ENCODE assay signal across 12 cellular contexts in genomic region chr16:67800252-67801046, GRCh38. TPM values are rescaled to one million over a fixed set of nuclear protein-coding genes. Genes with fewer than 3 reads are reported as not detected.
DNase-seq lines count a peak whose midpoint lies in the region; ATAC-seq and TF ChIP-seq lines count a peak whose summit lies in the region.
"Had no signal": no experiment of that assay in that cellular context is flagged by ENCODE, and none has a peak within 500 bp of the region (broad histone marks: within the 10 kb centered on the region; RNA-seq: fewer than 3 reads in every experiment).

No MANE protein-coding gene starts in this region.

- peaks cover 60% of the 10 kb centered on the region for H3K4me1 Mint-ChIP-seq in activated CD4-positive, alpha-beta T cell treated with anti-CD3 and anti-CD28 coated beads for 36 hours
- peaks cover 7% of the 10 kb centered on the region for H3K4me1 Mint-ChIP-seq in neural progenitor cell

- H3K4me3 Mint-ChIP-seq in activated CD4-positive, alpha-beta T cell treated with anti-CD3 and anti-CD28 coated beads for 36 hours = no peak overlapping the region
- H3K4me3 Mint-ChIP-seq in neural progenitor cell = no peak overlapping the region

- intact Hi-C loops in activated CD4-positive, alpha-beta T cell treated with anti-CD3 and anti-CD28 coated beads for 36 hours (cut with DNase I, micrococcal nuclease) = loop anchor here in 1 of 2 experiments (10.0 kb wide), 1 partner anchor 276 kb away; the partner anchor contains the start of gene RIPOR1
- intact Hi-C loops in gastrocnemius medialis (cut with DNase I; ENCODE audit: low total_unique reads) = loop anchor here (10.0 kb wide), 1 partner anchor 276 kb away; the partner anchor contains the start of gene RIPOR1

- H3K27ac ChIP-seq in RWPE1 (peak overlapping the region; percentile 32), gastrocnemius medialis (peak overlapping the region; percentile 86 to 99 (median 92)), neural progenitor cell (no peak overlapping the region)
- no peak overlapping the region for H3K27ac ChIP-seq in effector memory CD4-positive, alpha-beta T cell (ENCODE audit: insufficient read depth, low read length, poor library complexity, severe bottlenecking)

- H4K20me1 ChIP-seq in neural progenitor cell (ENCODE audit: low read depth) = peaks cover 23% of the 10 kb centered on the region

- in situ Hi-C loops in gastrocnemius medialis (cut with MboI; ENCODE audit: low sequenced_read_pairs in 4 of 4) = loop anchor here in 2 of 4 donors (25.0 kb wide), 2 partner anchors 237 to 437 kb away; partner anchors contain the start of genes ESRP2 (in 1 of the 2) and PLA2G15 (in 1 of the 2)

- POLR2A ChIA-PET in activated CD4-positive, alpha-beta T cell treated with anti-CD3 and anti-CD28 coated beads for 36 hours (lab: Charles Lee) = no interaction called here
- POLR2A ChIA-PET in RWPE1 (lab: Yijun Ruan, JAX; ENCODE audit: low non-redundant PET) = no interaction called here

- peaks cover 0 to 18% of the 10 kb centered on the region in 2 donors for H3K36me3 ChIP-seq in gastrocnemius medialis
- H3K36me3 ChIP-seq in effector memory CD4-positive, alpha-beta T cell (ENCODE audit: control insufficient read depth, insufficient read depth, low read length) = no peaks in the 10 kb centered on the region
- no peaks in the 10 kb centered on the region for H3K36me3 ChIP-seq in neural progenitor cell

- no peak overlapping the region for H3K9ac ChIP-seq in neural progenitor cell

- peak; percentile 28 to 54 for TF ChIP-seq POLR2A in gastrocnemius medialis (IDR thresholded peaks at IDR 0.05)

- H3K9me3 ChIP-seq in gastrocnemius medialis (no peaks in the 10 kb centered on the region), neural progenitor cell (ENCODE audit: low read depth) (no peaks in the 10 kb centered on the region)
- H3K9me3 ChIP-seq in effector memory CD4-positive, alpha-beta T cell (ENCODE audit: control insufficient read depth, low read length) = no peaks in the 10 kb centered on the region

- H3K4me2 ChIP-seq in neural progenitor cell = no peak overlapping the region
- H3K4me2 ChIP-seq: smooth muscle cell had no signal

- no peaks in the 10 kb centered on the region for H3F3A ChIP-seq in neural progenitor cell (ENCODE audit: low read depth)

- no peaks in the 10 kb centered on the region for H3K9me3 Mint-ChIP-seq in activated CD4-positive, alpha-beta T cell treated with anti-CD3 and anti-CD28 coated beads for 36 hours (ENCODE audit: low read depth)
- no peaks in the 10 kb centered on the region for H3K9me3 Mint-ChIP-seq in neural progenitor cell

- no peak overlapping the region for H2AFZ ChIP-seq in neural progenitor cell (replicated peaks)

- H3K27me3 ChIP-seq in gastrocnemius medialis = no peaks in the 10 kb centered on the region
- no peaks in the 10 kb centered on the region for H3K27me3 ChIP-seq in effector memory CD4-positive, alpha-beta T cell (replicated peaks; ENCODE audit: control insufficient read depth, insufficient read depth, low read length, poor library complexity, severe bottlenecking)
- H3K27me3 ChIP-seq in neural progenitor cell = no peaks in the 10 kb centered on the region

- peaks cover 70 to 74% of the 10 kb centered on the region in 2 donors for H3K4me1 ChIP-seq in gastrocnemius medialis
- H3K4me1 ChIP-seq in effector memory CD4-positive, alpha-beta T cell (ENCODE audit: control insufficient read depth, insufficient read depth, low read length, poor library complexity, severe bottlenecking) = peaks cover 26% of the 10 kb centered on the region
- H3K4me1 ChIP-seq in neural progenitor cell = peaks cover 5% of the 10 kb centered on the region

- no peak for DNase-seq in activated CD4-positive, alpha-beta T cell treated with anti-CD3 and anti-CD28 coated beads for 36 hours
- no peak for DNase-seq in activated CD4-positive, alpha-beta T cell treated with anti-CD3 and anti-CD28 coated beads, Interleukin-2, amount 50 U/mL, for 1 hour
- DNase-seq in RWPE1 (ENCODE audit: low spot score) (no peak), foreskin fibroblast (peak; percentile 12 to 48), gastrocnemius medialis (peak; percentile 89 to 95), neural progenitor cell (ENCODE audit: low spot score) (no peak), T1000 (lab: John Stamatoyannopoulos, UW) (no peak)
- DNase-seq in effector memory CD4-positive, alpha-beta T cell = no peak
- DNase-seq: activated CD4-positive, alpha-beta T cell treated with anti-CD3 and anti-CD28 coated beads, Interleukin-2, amount 50 U/mL, for 48 hours; NCI-H510A treated with DMSO at 0.1 percent for 48 hours; SHP77 had no signal

- peaks cover 87% of the 10 kb centered on the region for H3K79me2 ChIP-seq in neural progenitor cell (ENCODE audit: low read depth)

- no peak for TF ChIP-seq CTCF in RWPE1 (conservative IDR thresholded peaks at IDR 0.05; ENCODE audit: low read depth)
- TF ChIP-seq CTCF in foreskin fibroblast (IDR thresholded peaks at IDR 0.05; ENCODE audit: low read depth, low read length) = no peak
- TF ChIP-seq CTCF in gastrocnemius medialis (IDR thresholded peaks at IDR 0.05 in 4 of 5, conservative IDR thresholded peaks at IDR 0.05 in 1 of 5) = no peak
- TF ChIP-seq CTCF in neural progenitor cell (IDR thresholded peaks at IDR 0.05) = no peak

- H3K27me3 Mint-ChIP-seq in activated CD4-positive, alpha-beta T cell treated with anti-CD3 and anti-CD28 coated beads for 36 hours = no peaks in the 10 kb centered on the region
- peaks cover 2% of the 10 kb centered on the region for H3K27me3 Mint-ChIP-seq in neural progenitor cell (ENCODE audit: insufficient read depth, low read depth)

- no peak for ATAC-seq in activated CD4-positive, alpha-beta T cell treated with anti-CD3 and anti-CD28 coated beads for 36 hours
- peak; percentile 92 to 98 for ATAC-seq in gastrocnemius medialis

- peaks cover 58% of the 10 kb centered on the region for H3K36me3 Mint-ChIP-seq in activated CD4-positive, alpha-beta T cell treated with anti-CD3 and anti-CD28 coated beads for 36 hours (ENCODE audit: low read depth)
- H3K36me3 Mint-ChIP-seq in neural progenitor cell = peaks cover 27% of the 10 kb centered on the region

- CTCF ChIA-PET in activated CD4-positive, alpha-beta T cell treated with anti-CD3 and anti-CD28 coated beads for 36 hours (lab: Charles Lee) = interaction anchor here (0.6 to 6.4 kb wide), 7 partner anchors 15 to 601 kb away, joined by 3 to 47 read pairs (median 3); partner anchors contain the start of gene NRN1L
- CTCF ChIA-PET in RWPE1 (lab: Yijun Ruan, JAX) = interaction anchor here (0.6 to 0.8 kb wide), 3 partner anchors 16 to 249 kb away, joined by 3 to 5 read pairs (median 4); no protein-coding TSS in a partner anchor

- peak overlapping the region; percentile 26 for H3K27ac Mint-ChIP-seq in activated CD4-positive, alpha-beta T cell treated with anti-CD3 and anti-CD28 coated beads for 36 hours
- H3K27ac Mint-ChIP-seq in neural progenitor cell = no peak overlapping the region

- H3K4me3 ChIP-seq in foreskin fibroblast (ENCODE audit: low read depth in 1 of 2, low read length in 2 of 2) (no peak overlapping the region), gastrocnemius medialis (no peak overlapping the region), neural progenitor cell (no peak overlapping the region)
- H3K4me3 ChIP-seq in effector memory CD4-positive, alpha-beta T cell (ENCODE audit: insufficient read depth, low read depth, low read length, poor library complexity, severe bottlenecking) = no peak overlapping the region
- H3K4me3 ChIP-seq: smooth muscle cell had no signal

RNA-seq across cellular contexts. Expression of gene RANBP10, which starts 5.9 kb away (rescaled TPM):
- total RNA-seq in activated CD4-positive, alpha-beta T cell treated with anti-CD3 and anti-CD28 coated beads for 36 hours = 10 to 100 TPM; 15.6 to 18.0 TPM
- total RNA-seq in gastrocnemius medialis (10 to 100 TPM; 12.6 to 46.6 (median 14.8) TPM), neural progenitor cell (ENCODE audit: low replicate concordance) (11.4 and 12.3 TPM in 2 replicates)

RNA-seq across cellular contexts. Expression of gene TSNAXIP1, which starts 6.2 kb away (rescaled TPM):
- total RNA-seq in activated CD4-positive, alpha-beta T cell treated with anti-CD3 and anti-CD28 coated beads for 36 hours = 1 to 10 TPM in 1 of 2 experiments, under 1 TPM in 1; 0.62 to 1.1 TPM
- total RNA-seq in gastrocnemius medialis (10 to 100 TPM in 1 of 4 donors, under 1 TPM in 2, not detected in 1; 0.27 to 11.0 (median 0.56) TPM), neural progenitor cell (ENCODE audit: low replicate concordance) (2.8 and 2.9 TPM in 2 replicates)

RNA-seq across cellular contexts. Expression of gene THAP11, which starts 41.7 kb away (rescaled TPM):
- 10 to 100 TPM; 31.8 to 34.5 TPM for total RNA-seq in activated CD4-positive, alpha-beta T cell treated with anti-CD3 and anti-CD28 coated beads for 36 hours
- total RNA-seq in gastrocnemius medialis (100 to 1,000 TPM in 2 of 4 donors, 10 to 100 TPM in 2; 61.9 to 120 (median 102) TPM), neural progenitor cell (ENCODE audit: low replicate concordance) (27.3 and 46.5 TPM in 2 replicates)

RNA-seq across cellular contexts. Expression of gene NUTF2, which starts 46.3 kb away (rescaled TPM):
- 100 to 1,000 TPM; 156 to 249 TPM for total RNA-seq in activated CD4-positive, alpha-beta T cell treated with anti-CD3 and anti-CD28 coated beads for 36 hours
- total RNA-seq in gastrocnemius medialis (100 to 1,000 TPM in 3 of 4 donors, 10 to 100 TPM in 1; 60.1 to 210 (median 114) TPM), neural progenitor cell (ENCODE audit: low replicate concordance) (133 and 221 TPM in 2 replicates)

RNA-seq across cellular contexts. Expression of gene CENPT, which starts 47.0 kb away (rescaled TPM):
- 10 to 100 TPM; 34.9 to 48.6 TPM for total RNA-seq in activated CD4-positive, alpha-beta T cell treated with anti-CD3 and anti-CD28 coated beads for 36 hours
- total RNA-seq in gastrocnemius medialis (10 to 100 TPM; 14.9 to 41.2 (median 20.0) TPM), neural progenitor cell (ENCODE audit: low replicate concordance) (36.2 and 60.4 TPM in 2 replicates)

Comparison
In these comparisons a context has a peak if more than half of its experiments do, and no peak if none do; other contexts are left out.
1. DNase-seq: peak in foreskin fibroblast (2 of 2) and gastrocnemius medialis (2 of 2); none in activated CD4-positive, alpha-beta T cell treated with anti-CD3 and anti-CD28 coated beads for 36 hours (single experiment), activated CD4-positive, alpha-beta T cell treated with anti-CD3 and anti-CD28 coated beads, Interleukin-2, amount 50 U/mL, for 1 hour (single experiment), RWPE1 (single experiment), effector memory CD4-positive, alpha-beta T cell (0 of 3), neural progenitor cell (single experiment) and T1000 (single experiment).
2. H3K27ac ChIP-seq: peak in RWPE1 (single experiment) and gastrocnemius medialis (4 of 4); none in effector memory CD4-positive, alpha-beta T cell (single experiment) and neural progenitor cell (single experiment).